ENCODE assay signal across 2 cellular contexts in the genomic region with DNA sequence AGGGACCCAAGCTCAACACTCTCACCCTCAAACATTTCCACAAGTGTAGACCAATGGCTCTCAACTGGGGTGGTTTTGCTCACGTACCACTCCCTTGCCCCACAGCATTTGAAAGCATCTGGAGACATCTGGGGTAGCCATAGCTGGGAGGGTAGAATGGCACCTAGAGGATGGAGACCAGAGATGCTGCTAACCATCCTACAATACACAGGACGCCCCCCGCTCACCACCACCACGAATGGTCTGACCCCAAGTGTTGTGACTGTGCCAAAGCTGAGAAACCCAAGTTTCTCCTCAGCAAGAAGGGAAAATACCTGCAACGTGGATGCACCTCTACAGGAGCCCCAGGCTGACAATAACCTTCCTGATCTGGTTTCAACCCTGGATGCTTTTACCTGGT. TPM values are rescaled to one million over a fixed set of nuclear protein-coding genes. Genes with fewer than 3 reads are reported as not detected.
"Had no signal": no experiment of that assay in that cellular context is flagged by ENCODE, and none has a peak within 500 bp of the region (broad histone marks: within the 10 kb centered on the region; RNA-seq: fewer than 3 reads in every experiment).

No MANE protein-coding gene starts in this region.

RNA-seq across cellular contexts. Expression of a gene that starts 24.7 kb away (rescaled TPM):
- total RNA-seq: G401, GM12878 had no signal
